ENCODE assay signal across 9 cellular contexts in the genomic region with DNA sequence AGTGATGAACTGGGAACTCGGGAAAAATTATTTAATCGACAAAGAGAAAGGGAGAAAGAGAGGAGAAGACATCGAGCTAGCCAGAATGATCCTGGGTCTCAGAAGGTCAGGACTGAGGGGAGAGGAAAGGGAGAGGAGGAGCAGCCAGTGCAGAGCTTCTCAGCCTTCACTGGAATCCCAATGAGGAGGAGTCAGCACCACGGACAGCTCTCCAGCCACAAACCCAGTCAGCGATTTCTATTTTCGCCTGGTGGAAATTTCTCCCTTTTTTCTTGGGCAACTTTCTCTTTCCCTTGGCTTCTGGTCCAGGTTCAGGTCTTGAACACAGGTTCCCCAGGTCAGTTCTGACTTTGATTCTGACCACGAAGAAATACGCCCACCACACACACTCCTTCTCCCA.
A peak's percentile ranks its signal among the peaks of the same experiment; 100 is the strongest.
DNase-seq lines count a peak whose midpoint lies in the region; ATAC-seq and TF ChIP-seq lines count a peak whose summit lies in the region.
"Had no signal": no experiment of that assay in that cellular context is flagged by ENCODE, and none has a peak within 500 bp of the region (broad histone marks: within the 10 kb centered on the region; RNA-seq: fewer than 3 reads in every experiment).

No MANE protein-coding gene starts in this region.

- ATAC-seq in HG02885 (IDR thresholded peaks at IDR 0.05; ENCODE audit: poor library complexity, unreplicated experiment) (no peak), HG02623 (IDR thresholded peaks at IDR 0.05; ENCODE audit: unreplicated experiment) (no peak), GM19455 (IDR thresholded peaks at IDR 0.05; ENCODE audit: unreplicated experiment) (no peak), HG02970 (IDR thresholded peaks at IDR 0.05; ENCODE audit: low FRiP score, unreplicated experiment) (no peak)

- H3K4me3 ChIP-seq in AG10803 (ENCODE audit: low read length) = no peak overlapping the region
- H3K4me3 ChIP-seq in astrocyte of the spinal cord (ENCODE audit: low read depth, low read length) = no peak overlapping the region
- H3K4me3 ChIP-seq: lung had no signal

- DNase-seq in AG10803 (ENCODE audit: low read depth) = peak; percentile 25
- peak; percentile 14 for DNase-seq in HPDE6-E6E7 (ENCODE audit: extremely low spot score)
- peak; percentile 22 for DNase-seq in astrocyte of the spinal cord (ENCODE audit: low read depth, low spot score)
- DNase-seq in left kidney (ENCODE audit: low read depth, low spot score) = peak; percentile 89

- TF ChIP-seq CTCF in AG10803 (conservative IDR thresholded peaks at IDR 0.05; ENCODE audit: low read length) (no peak), astrocyte of the spinal cord (IDR thresholded peaks at IDR 0.05; ENCODE audit: low read depth, low read length) (no peak)

- in situ Hi-C loops in astrocyte of the spinal cord (cut with HindIII; ENCODE audit: low sequenced_read_pairs) = no loop called here

Comparison
In these comparisons a context has a peak if more than half of its experiments do, and no peak if none do; other contexts are left out.
1. DNase-seq: peak in every context shown above with its lines; median percentile 89 in left kidney; 25 in AG10803; 22 in astrocyte of the spinal cord; 14 in HPDE6-E6E7.